16 cellular contexts compared by ENCODE assay signal in genomic region chr5:167937628-167938000, GRCh38.
"Had no signal": no experiment of that assay in that cellular context is flagged by ENCODE, and none has a peak within 500 bp of the region (broad histone marks: within the 10 kb centered on the region; RNA-seq: fewer than 3 reads in every experiment).

No MANE protein-coding gene starts in this region.

- ATAC-seq: natural killer cell; stimulated activated memory B cell treated with anti-CD40 and anti-IgM and Interleukin-4, amounts not matched to agents 10 μg/mL and 1 μg/mL and 100 μg/mL, for 72 hours had no signal

- H3K27ac ChIP-seq: esophagus squamous epithelium, tibial artery had no signal

- H3K4me3 ChIP-seq: esophagus squamous epithelium, tibial artery had no signal

- FAIRE-seq: endothelial cell of umbilical vein, frontal cortex, islet of Langerhans had no signal

- DNase-seq: activated naive CD4-positive, alpha-beta T cell; anterior cingulate cortex; cortex of kidney; effector CD4-positive, alpha-beta T cell; esophagus squamous epithelium; head of caudate nucleus; mammary epithelial cell; natural killer cell; posterior cingulate gyrus; retina; stimulated activated CD4-positive, alpha-beta T cell treated with anti-CD3 and anti-CD28 coated beads, Interleukin-2, amount 100 ng/mL, for 48 hours; tibial artery had no signal

- H3K36me3 ChIP-seq: esophagus squamous epithelium, tibial artery had no signal

- H3K9me3 ChIP-seq: esophagus squamous epithelium, tibial artery had no signal

- H3K27me3 ChIP-seq: esophagus squamous epithelium, tibial artery had no signal
